8 cellular contexts compared by ENCODE assay signal in the genomic region with DNA sequence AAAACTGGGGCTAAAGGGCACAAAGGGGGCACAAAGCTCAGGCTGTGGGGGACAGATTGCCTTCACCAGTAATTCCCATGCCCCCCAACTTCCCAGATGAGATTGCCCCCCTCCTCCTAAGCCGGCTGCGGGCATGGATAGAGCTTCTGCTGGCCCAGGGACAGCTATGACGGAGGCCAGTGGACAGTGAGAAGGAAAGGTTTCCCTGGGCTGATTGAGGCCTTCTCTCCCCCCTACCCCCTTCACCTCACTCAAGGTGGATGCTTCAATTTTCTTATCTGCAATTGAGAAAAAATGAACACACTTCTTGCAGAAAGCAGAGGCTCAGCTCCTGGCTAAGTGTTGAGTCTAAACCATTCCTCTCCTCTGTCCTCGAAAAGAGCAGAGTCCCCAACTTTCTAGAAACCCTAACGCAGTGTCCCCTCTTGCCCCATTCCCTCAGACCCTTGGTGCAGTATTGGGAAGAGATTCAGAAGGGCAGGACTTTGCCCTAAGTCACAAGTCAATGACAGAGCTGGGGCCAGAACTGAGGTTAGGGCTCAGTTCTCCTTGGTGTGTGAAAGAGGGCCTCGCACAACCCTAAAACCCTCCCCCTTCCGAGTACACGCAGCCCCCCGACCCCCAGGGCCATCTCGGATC. TPM values are rescaled to one million over a fixed set of nuclear protein-coding genes. Genes with fewer than 3 reads are reported as not detected.
DNase-seq lines count a peak whose midpoint lies in the region; ATAC-seq, FAIRE-seq and TF ChIP-seq lines count a peak whose summit lies in the region.

No MANE protein-coding gene starts in this region.

- H3K36me3 ChIP-seq in hepatocyte (replicated peaks; ENCODE audit: insufficient read depth, low read depth) (no peaks in the 10 kb centered on the region), Karpas-422 (ENCODE audit: insufficient read depth, low read length) (no peaks in the 10 kb centered on the region)

- ATAC-seq in activated naive CD4-positive, alpha-beta T cell treated with anti-CD3 and anti-CD28 coated beads, Interleukin-2, amount 50 U/mL, for 72 hours = peak in 1 of 2 donors; percentile 42

- no peaks in the 10 kb centered on the region for H3K9me3 Mint-ChIP-seq in activated naive CD4-positive, alpha-beta T cell treated with anti-CD3 and anti-CD28 coated beads, Interleukin-2, amount 50 U/mL, for 72 hours

- H3K9ac ChIP-seq in Karpas-422 (ENCODE audit: low read length) = no peak overlapping the region

- H2AFZ ChIP-seq in hepatocyte (no peak overlapping the region), Karpas-422 (ENCODE audit: low read length) (no peak overlapping the region)

- 9% methylated on average over 9 of the region's 10 CpGs for WGBS in hepatocyte (ENCODE audit: low lambda C conversion rate, missing lambda C conversion rate)

- DNase-seq in HFF-Myc (ENCODE audit: extremely low read depth, low read depth) = no peak
- no peak for DNase-seq in activated naive CD4-positive, alpha-beta T cell treated with anti-CD3 and anti-CD28 coated beads, Interleukin-2, amount 50 U/mL, for 72 hours (ENCODE audit: low spot score in 2 of 2)
- no peak for DNase-seq in hepatocyte (ENCODE audit: low spot score)
- DNase-seq in superior temporal gyrus (ENCODE audit: extremely low spot score) = no peak
- DNase-seq in Karpas-422 = no peak
- no peak for DNase-seq in GM12891 (ENCODE audit: insufficient read length, low spot score)
- DNase-seq in DMS153 treated with DMSO at 0.1 percent for 48 hours (lab: John Stamatoyannopoulos, UW; ENCODE audit: unreplicated experiment) = no peak

- FAIRE-seq in GM12891 (lab: Jason Lieb, UNC) = no peak

- H3K4me3 ChIP-seq in HFF-Myc (replicated peaks; ENCODE audit: low read depth, low read length) = peak overlapping the region; percentile 75
- peak overlapping the region; percentile 26 for H3K4me3 ChIP-seq in hepatocyte
- peak overlapping the region; percentile 57 to 83 (median 64) for H3K4me3 ChIP-seq in skin epidermis
- H3K4me3 ChIP-seq in Karpas-422 (ENCODE audit: low read length) = no peak overlapping the region

- peaks cover 37% of the 10 kb centered on the region for H3K79me2 ChIP-seq in hepatocyte
- no peaks in the 10 kb centered on the region for H3K79me2 ChIP-seq in Karpas-422 (ENCODE audit: low read length)

- peaks cover 13% of the 10 kb centered on the region for H4K20me1 ChIP-seq in hepatocyte (ENCODE audit: insufficient read depth, poor library complexity, severe bottlenecking)
- H4K20me1 ChIP-seq in Karpas-422 (ENCODE audit: insufficient read depth, low read depth, low read length) = no peaks in the 10 kb centered on the region

- H3K27ac ChIP-seq in hepatocyte = peak overlapping the region; percentile 96
- H3K27ac ChIP-seq in skin epidermis = peak overlapping the region; percentile 71 to 95 (median 90)
- no peak overlapping the region for H3K27ac ChIP-seq in Karpas-422 (ENCODE audit: low read length)

- no peaks in the 10 kb centered on the region for H3K27me3 ChIP-seq in hepatocyte
- no peaks in the 10 kb centered on the region for H3K27me3 ChIP-seq in Karpas-422 (ENCODE audit: low read length)

- H3K4me1 ChIP-seq in hepatocyte (ENCODE audit: insufficient read depth) (peaks cover 46% of the 10 kb centered on the region), Karpas-422 (ENCODE audit: low read length) (no peaks in the 10 kb centered on the region)

- H3K27ac Mint-ChIP-seq in activated naive CD4-positive, alpha-beta T cell treated with anti-CD3 and anti-CD28 coated beads, Interleukin-2, amount 50 U/mL, for 72 hours = peak overlapping the region; percentile 72 to 84

- TF ChIP-seq POLR2A in GM12891 (IDR thresholded peaks at IDR 0.05; ENCODE audit: low read depth, low read length) = no peak

- no peak for TF ChIP-seq CTCF in HFF-Myc (IDR thresholded peaks at IDR 0.05; ENCODE audit: low read depth, low read length, missing control alignments)
- TF ChIP-seq CTCF in hepatocyte (IDR thresholded peaks at IDR 0.05; ENCODE audit: poor library complexity) = no peak

- H3K4me2 ChIP-seq in hepatocyte (peak overlapping the region; percentile 87), Karpas-422 (ENCODE audit: low read depth, low read length, poor library complexity, severe bottlenecking) (no peak overlapping the region)

- H3K36me3 Mint-ChIP-seq in activated naive CD4-positive, alpha-beta T cell treated with anti-CD3 and anti-CD28 coated beads, Interleukin-2, amount 50 U/mL, for 72 hours = peaks cover 0 to 4% of the 10 kb centered on the region in 2 donors

- no peaks in the 10 kb centered on the region for H3K9me2 ChIP-seq in hepatocyte (replicated peaks; ENCODE audit: insufficient read depth)
- no peaks in the 10 kb centered on the region for H3K9me2 ChIP-seq in Karpas-422 (replicated peaks; ENCODE audit: insufficient read depth, low read length)

- no peaks in the 10 kb centered on the region for H3K9me3 ChIP-seq in hepatocyte (ENCODE audit: low read depth)
- H3K9me3 ChIP-seq in Karpas-422 (ENCODE audit: low read length) = no peaks in the 10 kb centered on the region

TF ChIP-seq in GM12891, 5 proteins besides CTCF, POLR2A, EP300 and RAD21:
- TF ChIP-seq POLR2AphosphoS5 (IDR thresholded peaks at IDR 0.05; ENCODE audit: low read depth, low read length) = no peak
- no peak for TF ChIP-seq POU2F2 (IDR thresholded peaks at IDR 0.05; ENCODE audit: low read depth, low read length)
- TF ChIP-seq PAX5 (IDR thresholded peaks at IDR 0.05; ENCODE audit: insufficient read depth, low read length, severe bottlenecking) = no peak
- TF ChIP-seq SPI1 (IDR thresholded peaks at IDR 0.05; ENCODE audit: low read depth, low read length) = no peak
- TF ChIP-seq TAF1 (IDR thresholded peaks at IDR 0.05; ENCODE audit: low read depth, low read length) = no peak

RNA-seq across cellular contexts. Expression of a gene that starts 0.8 kb away (rescaled TPM):
- total RNA-seq in activated naive CD4-positive, alpha-beta T cell treated with anti-CD3 and anti-CD28 coated beads, Interleukin-2, amount 50 U/mL, for 72 hours = 10 to 100 TPM; 23.5 to 33.0 TPM
- total RNA-seq in hepatocyte = 191 and 194 TPM in 2 replicates
- polyA plus RNA-seq in hepatocyte = 159 and 178 TPM in 2 replicates
- total RNA-seq in Karpas-422 (2014; rRNA removed; shearing (Covaris generic); ENCODE audit: low replicate concordance) = not detected in 2 replicates
- polyA plus RNA-seq in GM12891 (2012; ENCODE audit: low read depth, missing spikeins) = 2.7 TPM

RNA-seq across cellular contexts. Expression of a gene that starts 15.5 kb away (rescaled TPM):
- total RNA-seq in activated naive CD4-positive, alpha-beta T cell treated with anti-CD3 and anti-CD28 coated beads, Interleukin-2, amount 50 U/mL, for 72 hours = 10 to 100 TPM; 28.0 to 33.3 TPM
- total RNA-seq in hepatocyte = 42.0 and 50.7 TPM in 2 replicates
- polyA plus RNA-seq in hepatocyte = 28.9 and 35.8 TPM in 2 replicates
- total RNA-seq in Karpas-422 (2014; rRNA removed; shearing (Covaris generic); ENCODE audit: low replicate concordance) = 18.6 and 34.5 TPM in 2 replicates
- polyA plus RNA-seq in GM12891 (2012; ENCODE audit: low read depth, missing spikeins) = 9.6 TPM

RNA-seq across cellular contexts. Expression of a gene that starts 30.7 kb away (rescaled TPM):
- total RNA-seq in activated naive CD4-positive, alpha-beta T cell treated with anti-CD3 and anti-CD28 coated beads, Interleukin-2, amount 50 U/mL, for 72 hours = under 1 TPM; 0.16 to 0.45 TPM
- not detected in 2 replicates for total RNA-seq in hepatocyte
- polyA plus RNA-seq in hepatocyte = 0.23 TPM in 1 of 2 replicates, not detected in the other
- total RNA-seq in Karpas-422 (2014; rRNA removed; shearing (Covaris generic); ENCODE audit: low replicate concordance) = not detected in 2 replicates
- 0.19 TPM for polyA plus RNA-seq in GM12891 (2012; ENCODE audit: low read depth, missing spikeins)

RNA-seq across cellular contexts. Expression of a gene that starts 39.3 kb away (rescaled TPM):
- 1 to 10 TPM in 1 of 2 donors, under 1 TPM in 1; 0.11 to 1.4 TPM for total RNA-seq in activated naive CD4-positive, alpha-beta T cell treated with anti-CD3 and anti-CD28 coated beads, Interleukin-2, amount 50 U/mL, for 72 hours
- total RNA-seq in hepatocyte = 0.57 TPM in 1 of 2 replicates, not detected in the other
- polyA plus RNA-seq in hepatocyte = 0.50 TPM in 1 of 2 replicates, not detected in the other
- not detected in 2 replicates for total RNA-seq in Karpas-422 (2014; rRNA removed; shearing (Covaris generic); ENCODE audit: low replicate concordance)
- not detected for polyA plus RNA-seq in GM12891 (2012; ENCODE audit: low read depth, missing spikeins)

RNA-seq across cellular contexts. Expression of a gene that starts 40.8 kb away (rescaled TPM):
- total RNA-seq in activated naive CD4-positive, alpha-beta T cell treated with anti-CD3 and anti-CD28 coated beads, Interleukin-2, amount 50 U/mL, for 72 hours = not detected
- total RNA-seq in hepatocyte = not detected in 2 replicates
- not detected in 2 replicates for polyA plus RNA-seq in hepatocyte
- total RNA-seq in Karpas-422 (2014; rRNA removed; shearing (Covaris generic); ENCODE audit: low replicate concordance) = not detected in 2 replicates
- not detected for polyA plus RNA-seq in GM12891 (2012; ENCODE audit: low read depth, missing spikeins)

Comparison
In these comparisons a context has a peak if more than half of its experiments do, and no peak if none do; other contexts are left out.
1. RNA of a gene that starts 0.8 kb away (total RNA-seq): 191 to 194 TPM in hepatocyte and 23.5 to 33.0 TPM in activated naive CD4-positive, alpha-beta T cell treated with anti-CD3 and anti-CD28 coated beads, Interleukin-2, amount 50 U/mL, for 72 hours; not detected in Karpas-422; every median in the first group is over 10 times any median in the second.